In genomic region chr15:93037341-93038063, GRCh38 we compare ENCODE assay signal across 8 cellular contexts. TPM values are rescaled to one million over a fixed set of nuclear protein-coding genes. Genes with fewer than 3 reads are reported as not detected.
DNase-seq lines count a peak whose midpoint lies in the region; ATAC-seq and TF ChIP-seq lines count a peak whose summit lies in the region.

No MANE protein-coding gene starts in this region.

- ATAC-seq in esophagus mucosa = peak; percentile 51

- DNase-seq in DMS 273 (lab: John Stamatoyannopoulos, UW; ENCODE audit: unreplicated experiment) = peak; percentile 89
- peak; percentile 73 for DNase-seq in NCI-H82 (lab: John Stamatoyannopoulos, UW)
- DNase-seq in occipital lobe (lab: John Stamatoyannopoulos, UW) = peak; percentile 23
- DNase-seq in HPDE6-E6E7 (ENCODE audit: extremely low spot score) = no peak
- no peak for DNase-seq in dedifferentiated amniotic fluid mesenchymal stem cell (ENCODE audit: extremely low spot score)
- no peak for DNase-seq in HEK293T (ENCODE audit: extremely low spot score)
- no peak for DNase-seq in activated CD4-positive, alpha-beta memory T cell treated with anti-CD3 and anti-CD28 coated beads for 36 hours

- H3K27me3 Mint-ChIP-seq in activated CD4-positive, alpha-beta memory T cell treated with anti-CD3 and anti-CD28 coated beads for 36 hours = no peaks in the 10 kb centered on the region

- no peak overlapping the region for H3K27ac Mint-ChIP-seq in activated CD4-positive, alpha-beta memory T cell treated with anti-CD3 and anti-CD28 coated beads for 36 hours

- no peak overlapping the region for H3K4me3 Mint-ChIP-seq in activated CD4-positive, alpha-beta memory T cell treated with anti-CD3 and anti-CD28 coated beads for 36 hours

- POLR2A ChIA-PET in HEK293T (lab: Yijun Ruan, JAX) = interaction anchor here (1.8 kb wide), 1 partner anchor 33 kb away, joined by 9 read pairs; no protein-coding TSS in a partner anchor
- POLR2A ChIA-PET in activated CD4-positive, alpha-beta memory T cell treated with anti-CD3 and anti-CD28 coated beads for 36 hours (lab: Charles Lee) = no interaction called here

- peaks cover 5% of the 10 kb centered on the region for H3K4me1 Mint-ChIP-seq in activated CD4-positive, alpha-beta memory T cell treated with anti-CD3 and anti-CD28 coated beads for 36 hours (ENCODE audit: low read depth)

- CTCF ChIA-PET in HEK293T (lab: Yijun Ruan, JAX) = interaction anchor here (0.6 to 4.9 kb wide), 10 partner anchors 8 to 1082 kb away, joined by 3 to 23 read pairs (median 4); no protein-coding TSS in a partner anchor
- CTCF ChIA-PET in activated CD4-positive, alpha-beta memory T cell treated with anti-CD3 and anti-CD28 coated beads for 36 hours (lab: Charles Lee) = interaction anchor here (0.7 to 1.7 kb wide), 7 partner anchors 8 to 1287 kb away, joined by 3 to 7 read pairs (median 4); no protein-coding TSS in a partner anchor

- no peaks in the 10 kb centered on the region for H3K36me3 Mint-ChIP-seq in activated CD4-positive, alpha-beta memory T cell treated with anti-CD3 and anti-CD28 coated beads for 36 hours

- intact Hi-C loops in activated CD4-positive, alpha-beta memory T cell treated with anti-CD3 and anti-CD28 coated beads for 36 hours (cut with micrococcal nuclease) = loop anchor here (10.0 kb wide), 1 partner anchor 117 kb away; no protein-coding TSS in a partner anchor

- H3K9me3 Mint-ChIP-seq in activated CD4-positive, alpha-beta memory T cell treated with anti-CD3 and anti-CD28 coated beads for 36 hours = no peaks in the 10 kb centered on the region

TF ChIP-seq in HEK293T, 16 proteins besides CTCF, POLR2A, EP300 and RAD21:
- TF ChIP-seq SUZ12 (IDR thresholded peaks at IDR 0.05) (no peak), ELF4 (IDR thresholded peaks at IDR 0.05) (no peak), CTBP1 (IDR thresholded peaks at IDR 0.05; ENCODE audit: borderline replicate concordance) (no peak), BHLHE40 (IDR thresholded peaks at IDR 0.05; ENCODE audit: borderline replicate concordance) (no peak)
TF ChIP-seq in HEK293T: peak in this region for 0.

RNA-seq across cellular contexts. Expression of gene RGMA, which starts 51.5 kb away (rescaled TPM):
- total RNA-seq in esophagus mucosa = 40.5 TPM
- 8.1 TPM for total RNA-seq in occipital lobe
- under 1 TPM; 0.12 to 0.21 TPM for total RNA-seq in activated CD4-positive, alpha-beta memory T cell treated with anti-CD3 and anti-CD28 coated beads for 36 hours

Comparison
In these comparisons a context has a peak if more than half of its experiments do, and no peak if none do; other contexts are left out.
1. DNase-seq: peak in DMS 273 (single experiment), NCI-H82 (single experiment) and occipital lobe (single experiment); none in HPDE6-E6E7 (single experiment), dedifferentiated amniotic fluid mesenchymal stem cell (single experiment), HEK293T (single experiment) and activated CD4-positive, alpha-beta memory T cell treated with anti-CD3 and anti-CD28 coated beads for 36 hours (single experiment).